In the genomic region with DNA sequence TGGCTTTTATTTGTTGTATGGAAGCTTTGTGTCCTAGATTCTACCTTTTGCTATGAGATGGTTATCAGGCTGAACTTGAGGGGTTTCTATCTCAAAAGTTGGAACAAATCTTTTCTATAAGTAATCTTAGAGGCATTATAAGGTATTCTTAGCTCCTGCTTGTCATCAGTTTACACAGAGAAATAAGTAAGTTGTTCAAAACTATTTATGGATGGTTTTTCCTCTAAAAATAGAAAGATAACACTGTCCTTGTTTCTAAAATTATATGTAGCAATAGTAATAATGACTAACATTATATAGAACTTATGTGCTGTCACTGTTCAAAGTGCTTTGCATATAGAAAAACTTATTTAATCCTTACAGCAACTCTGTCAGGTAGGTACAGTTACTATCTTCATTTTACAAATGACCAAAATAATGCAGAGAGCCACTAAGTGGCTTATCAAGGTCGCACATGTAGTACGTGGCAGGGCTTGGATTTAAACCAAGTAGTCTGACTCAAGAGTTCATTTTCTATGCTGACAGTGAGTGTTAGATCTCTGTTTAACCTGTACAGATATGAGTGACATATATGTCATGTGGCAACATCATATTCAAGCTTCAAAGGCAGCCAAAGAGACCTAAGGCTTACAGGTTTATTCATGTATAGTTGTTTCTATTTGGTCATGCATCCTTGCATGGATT, we compare ENCODE assay signal across 34 cellular contexts. TPM values are rescaled to one million over a fixed set of nuclear protein-coding genes. Genes with fewer than 3 reads are reported as not detected.
DNase-seq lines count a peak whose midpoint lies in the region; ATAC-seq, FAIRE-seq and TF ChIP-seq lines count a peak whose summit lies in the region.
"Had no signal": no experiment of that assay in that cellular context is flagged by ENCODE, and none has a peak within 500 bp of the region (broad histone marks: within the 10 kb centered on the region; RNA-seq: fewer than 3 reads in every experiment).

No MANE protein-coding gene starts in this region.

- no peaks in the 10 kb centered on the region for H4K20me1 ChIP-seq in neural cell (ENCODE audit: insufficient read depth)

- H3K9me3 ChIP-seq in adrenal gland (replicated peaks in 1 of 3) (no peaks in the 10 kb centered on the region), heart right ventricle (peaks cover 0 to 13% (median 0%) of the 10 kb centered on the region in 11 donors), neural cell (ENCODE audit: low read length) (no peaks in the 10 kb centered on the region)
- H3K9me3 ChIP-seq: neutrophil, SK-N-SH, stomach had no signal

- intact Hi-C loops in adrenal gland (cut with DNase I) (no loop called here), heart right ventricle (cut with DNase I) (loop anchor here in 1 of 10 donors (10.0 kb wide), 1 partner anchor 55 kb away; a partner anchor contains a TSS)

- H3K36me3 ChIP-seq in adrenal gland (replicated peaks in 1 of 2) (peaks cover 0 to 8% of the 10 kb centered on the region in 2 donors), heart right ventricle (peaks cover 0 to 42% (median 15%) of the 10 kb centered on the region in 9 donors), neural cell (ENCODE audit: insufficient read depth, low read length) (no peaks in the 10 kb centered on the region)
- H3K36me3 ChIP-seq: uterus had no signal

- peak; percentile 93 for TF ChIP-seq EP300 in neural cell (conservative IDR thresholded peaks at IDR 0.05; ENCODE audit: poor library complexity, severe bottlenecking)

- no peak for TF ChIP-seq POLR2A in adrenal gland (IDR thresholded peaks at IDR 0.05)

- H3K4me2 ChIP-seq in neural cell (ENCODE audit: low read length) = peak overlapping the region; percentile 2
- H3K4me2 ChIP-seq: SK-N-SH had no signal

- no peaks in the 10 kb centered on the region for H3K9me2 ChIP-seq in neural cell (ENCODE audit: insufficient read depth, low read length)
- H3K9me2 ChIP-seq: SK-N-SH had no signal

- no peaks in the 10 kb centered on the region for H3K79me2 ChIP-seq in neural cell (replicated peaks; ENCODE audit: insufficient read depth, low read length)

- peak; percentile 15 for TF ChIP-seq RAD21 in neural cell (conservative IDR thresholded peaks at IDR 0.05)

- TF ChIP-seq CTCF in adrenal gland (IDR thresholded peaks at IDR 0.05) = no peak
- TF ChIP-seq CTCF in heart right ventricle (IDR thresholded peaks at IDR 0.05) = no peak
- no peak for TF ChIP-seq CTCF in neural cell (IDR thresholded peaks at IDR 0.05; ENCODE audit: poor library complexity, severe bottlenecking)

- 34 to 56% (median 38%) methylated on average over 2 of the region's 2 CpGs for WGBS in adrenal gland, 4 donors
- 42 to 48% methylated on average over 2 of the region's 2 CpGs for WGBS in heart right ventricle, 2 donors

- peaks cover 12 to 13% of the 10 kb centered on the region in 2 donors for H3K4me1 ChIP-seq in adrenal gland (replicated peaks in 1 of 2)
- peaks cover 0 to 38% (median 15%) of the 10 kb centered on the region in 9 donors for H3K4me1 ChIP-seq in heart right ventricle
- H3K4me1 ChIP-seq: uterus had no signal

- H3F3A ChIP-seq in neural cell (ENCODE audit: insufficient read depth, low read length, poor library complexity, severe bottlenecking) = no peaks in the 10 kb centered on the region

- ATAC-seq in activated CD4-positive, CD25-positive, alpha-beta regulatory T cell treated with anti-CD3 and anti-CD28 coated beads, Interleukin-2, amount 50 U/mL, for 24 hours = peak; percentile 72 to 78
- ATAC-seq in heart right ventricle = peak; percentile 46 to 84 (median 80)
- ATAC-seq: HCT116, left colon, sciatic nerve, T-helper 17 cell had no signal

- no peak for DNase-seq in activated CD4-positive, CD25-positive, alpha-beta regulatory T cell treated with anti-CD3 and anti-CD28 coated beads, Interleukin-2, amount 50 U/mL, for 72 hours
- peak in 5 of 7 donors; percentile 32 to 60 (median 48) for DNase-seq in adrenal gland
- no peak for DNase-seq in heart right ventricle
- DNase-seq in NCI-H2196 (lab: John Stamatoyannopoulos, UW; ENCODE audit: unreplicated experiment) = no peak
- no peak for DNase-seq in C1 segment of cervical spinal cord (lab: John Stamatoyannopoulos, UW)
- no peak for DNase-seq in GM19239 (ENCODE audit: insufficient read length, low spot score)
- DNase-seq: 8988T; activated CD4-positive, alpha-beta T cell treated with anti-CD3 and anti-CD28 coated beads, Interleukin-2, amount 10 ng/mL, durations not matched to agents 24 days and 14 days; activated gamma-delta T cell treated with Interleukin-2 at 50 U/mL for 16 hours; activated naive CD8-positive, alpha-beta T cell treated with anti-CD3 and anti-CD28 coated beads, Interleukin-2, amount 10 ng/mL, durations not matched to agents 7 days and 5 days; activated T-cell treated with anti-CD3 and anti-CD28 coated beads, Interleukin-2, amount 50 U/mL, for 1 hour; central memory CD4-positive, alpha-beta T cell; COR-L47; foreskin melanocyte; left colon; naive B cell; NCI-H1436 treated with DMSO at 0.1 percent for 48 hours; NCI-H774; posterior cingulate gyrus; SK-N-SH; stimulated activated CD4-positive, alpha-beta T cell treated with anti-CD3 and anti-CD28 coated beads, Interleukin-12 subunit alpha, Interleukin-12 subunit beta, amount 100 ng/mL, for 4 hours; stimulated activated CD4-positive, alpha-beta T cell treated with anti-CD3 and anti-CD28 coated beads, Interleukin-2, amount 100 ng/mL, for 48 hours; stomach; T-helper 17 cell; uterus had no signal

- H3K9ac ChIP-seq in neural cell (ENCODE audit: low read length) = no peak overlapping the region
- H3K9ac ChIP-seq: SK-N-SH had no signal

- H2AFZ ChIP-seq in neural cell (ENCODE audit: low read depth, low read length) = no peak overlapping the region

- H3K4me3 ChIP-seq in adrenal gland (no peak overlapping the region), heart right ventricle (no peak overlapping the region), neural cell (ENCODE audit: low read length) (no peak overlapping the region)
- H3K4me3 ChIP-seq: esophagus muscularis mucosa, stomach, uterus had no signal

- H3K27me3 ChIP-seq in adrenal gland = no peaks in the 10 kb centered on the region
- no peaks in the 10 kb centered on the region for H3K27me3 ChIP-seq in heart right ventricle
- no peaks in the 10 kb centered on the region for H3K27me3 ChIP-seq in neural cell (ENCODE audit: insufficient read depth, low read depth, low read length)
- H3K27me3 ChIP-seq: esophagus muscularis mucosa, neutrophil, stomach, uterus had no signal

- H3K27ac ChIP-seq in adrenal gland (peak overlapping the region in 2 of 5 donors; percentile 10 to 32), heart right ventricle (peak overlapping the region in 5 of 10 donors; percentile 20 to 68 (median 47)), neural cell (ENCODE audit: low read length) (peak overlapping the region; percentile 26)
- H3K27ac ChIP-seq: C4-2B, esophagus muscularis mucosa, neutrophil, stomach, uterus had no signal

- no peak for FAIRE-seq in GM19239 (lab: Jason Lieb, UNC)
- FAIRE-seq: astrocyte, GM12892 had no signal

TF ChIP-seq in neural cell, 6 proteins besides CTCF, POLR2A, EP300 and RAD21:
- TF ChIP-seq MXI1 (conservative IDR thresholded peaks at IDR 0.05; ENCODE audit: poor library complexity, severe bottlenecking) = no peak
- TF ChIP-seq, protein P1, sequence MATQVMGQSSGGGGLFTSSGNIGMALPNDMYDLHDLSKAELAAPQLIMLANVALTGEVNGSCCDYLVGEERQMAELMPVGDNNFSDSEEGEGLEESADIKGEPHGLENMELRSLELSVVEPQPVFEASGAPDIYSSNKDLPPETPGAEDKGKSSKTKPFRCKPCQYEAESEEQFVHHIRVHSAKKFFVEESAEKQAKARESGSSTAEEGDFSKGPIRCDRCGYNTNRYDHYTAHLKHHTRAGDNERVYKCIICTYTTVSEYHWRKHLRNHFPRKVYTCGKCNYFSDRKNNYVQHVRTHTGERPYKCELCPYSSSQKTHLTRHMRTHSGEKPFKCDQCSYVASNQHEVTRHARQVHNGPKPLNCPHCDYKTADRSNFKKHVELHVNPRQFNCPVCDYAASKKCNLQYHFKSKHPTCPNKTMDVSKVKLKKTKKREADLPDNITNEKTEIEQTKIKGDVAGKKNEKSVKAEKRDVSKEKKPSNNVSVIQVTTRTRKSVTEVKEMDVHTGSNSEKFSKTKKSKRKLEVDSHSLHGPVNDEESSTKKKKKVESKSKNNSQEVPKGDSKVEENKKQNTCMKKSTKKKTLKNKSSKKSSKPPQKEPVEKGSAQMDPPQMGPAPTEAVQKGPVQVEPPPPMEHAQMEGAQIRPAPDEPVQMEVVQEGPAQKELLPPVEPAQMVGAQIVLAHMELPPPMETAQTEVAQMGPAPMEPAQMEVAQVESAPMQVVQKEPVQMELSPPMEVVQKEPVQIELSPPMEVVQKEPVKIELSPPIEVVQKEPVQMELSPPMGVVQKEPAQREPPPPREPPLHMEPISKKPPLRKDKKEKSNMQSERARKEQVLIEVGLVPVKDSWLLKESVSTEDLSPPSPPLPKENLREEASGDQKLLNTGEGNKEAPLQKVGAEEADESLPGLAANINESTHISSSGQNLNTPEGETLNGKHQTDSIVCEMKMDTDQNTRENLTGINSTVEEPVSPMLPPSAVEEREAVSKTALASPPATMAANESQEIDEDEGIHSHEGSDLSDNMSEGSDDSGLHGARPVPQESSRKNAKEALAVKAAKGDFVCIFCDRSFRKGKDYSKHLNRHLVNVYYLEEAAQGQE (IDR thresholded peaks at IDR 0.05; ENCODE audit: borderline replicate concordance) = no peak
- peak; percentile 70 for TF ChIP-seq POLR2AphosphoS5 (IDR thresholded peaks at IDR 0.05)
- no peak for TF ChIP-seq TAF1 (IDR thresholded peaks at IDR 0.05; ENCODE audit: low read depth)
- TF ChIP-seq SMC3 (conservative IDR thresholded peaks at IDR 0.05; ENCODE audit: poor library complexity) = no peak
- TF ChIP-seq EZH2 (IDR thresholded peaks at IDR 0.05; ENCODE audit: borderline replicate concordance, insufficient read depth, low read length, poor library complexity, severe bottlenecking) = no peak

RNA-seq across cellular contexts. Expression of a gene that starts 59.0 kb away (rescaled TPM):
- total RNA-seq in adrenal gland = 100 to 1,000 TPM in 5 of 8 donors, 10 to 100 TPM in 3; 74.4 to 124 (median 108) TPM
- 100 to 1,000 TPM in 1 of 3 donors, 10 to 100 TPM in 2; 27.6 to 110 (median 29.2) TPM for polyA plus RNA-seq in adrenal gland
- 10 to 100 TPM; 61.2 to 76.6 (median 64.5) TPM for total RNA-seq in heart right ventricle
- polyA plus RNA-seq in heart right ventricle = 10 to 100 TPM; 16.9 to 20.0 TPM
- 96.6 and 99.5 TPM in 2 replicates for polyA plus RNA-seq in neural cell
- 191 and 204 TPM in 2 replicates for polyA minus RNA-seq in neural cell

RNA-seq across cellular contexts. Expression of a gene that starts 59.3 kb away (rescaled TPM):
- total RNA-seq in adrenal gland (100 to 1,000 TPM in 2 of 8 donors, 10 to 100 TPM in 6; 55.6 to 116 (median 84.4) TPM), heart right ventricle (10 to 100 TPM; 64.2 to 94.5 (median 75.4) TPM)
- polyA plus RNA-seq in adrenal gland (100 to 1,000 TPM in 1 of 3 donors, 10 to 100 TPM in 1, 1 to 10 TPM in 1; 8.4 to 246 (median 14.8) TPM), heart right ventricle (10 to 100 TPM; 10.1 to 28.1 TPM), neural cell (143 and 155 TPM in 2 replicates)
- 176 and 179 TPM in 2 replicates for polyA minus RNA-seq in neural cell

Comparison
In these comparisons a context has a peak if more than half of its experiments do, and no peak if none do; other contexts are left out.
1. DNase-seq: peak in adrenal gland (5 of 7); none in activated CD4-positive, CD25-positive, alpha-beta regulatory T cell treated with anti-CD3 and anti-CD28 coated beads, Interleukin-2, amount 50 U/mL, for 72 hours (single experiment), heart right ventricle (0 of 2), NCI-H2196 (single experiment), C1 segment of cervical spinal cord (0 of 14) and GM19239 (single experiment).